ENCODE assay signal across 24 cellular contexts in the genomic region with DNA sequence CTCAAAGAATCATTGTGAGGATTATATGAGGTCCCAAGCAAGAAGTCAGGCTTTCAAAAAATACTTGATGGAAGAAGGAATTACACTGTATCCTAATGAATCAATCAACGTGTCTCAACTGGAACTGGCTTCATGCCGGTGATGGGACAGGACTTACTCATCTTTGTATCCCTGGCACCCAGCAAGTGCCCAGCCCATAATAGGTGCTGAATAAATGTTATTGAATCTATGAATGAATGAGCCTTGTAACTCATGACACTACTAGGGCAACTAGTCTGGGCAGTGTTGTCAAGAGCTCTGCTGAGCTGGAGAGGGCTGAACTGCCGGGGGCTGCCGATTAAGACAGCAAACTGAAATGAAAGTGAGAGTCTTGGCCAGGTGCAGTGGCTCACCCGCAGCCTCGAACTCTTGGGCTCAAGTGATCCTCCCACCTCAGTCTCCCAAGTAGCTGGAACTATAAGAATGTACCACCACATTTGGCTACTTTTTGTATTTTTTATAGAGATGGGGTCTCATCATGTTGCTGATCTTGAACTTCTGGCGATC.
A peak's percentile ranks its signal among the peaks of the same experiment; 100 is the strongest.
DNase-seq lines count a peak whose midpoint lies in the region; FAIRE-seq and TF ChIP-seq lines count a peak whose summit lies in the region.
"Had no signal": no experiment of that assay in that cellular context is flagged by ENCODE, and none has a peak within 500 bp of the region (broad histone marks: within the 10 kb centered on the region; RNA-seq: fewer than 3 reads in every experiment).

No MANE protein-coding gene starts in this region.

- peak overlapping the region; percentile 54 for H3K9ac ChIP-seq in mammary epithelial cell (ENCODE audit: insufficient read depth, low read length)
- H3K9ac ChIP-seq: KMS-11 had no signal

- intact Hi-C loops in mammary epithelial cell (cut with micrococcal nuclease), result loop anchor here (2.0 kb wide), 1 partner anchor 397 kb away; no protein-coding TSS in a partner anchor
- intact Hi-C loops in esophagus squamous epithelium (cut with DNase I), result no loop called here
- intact Hi-C loops in vagina (cut with DNase I), result no loop called here

- 24% methylated on average over 7 of the region's 7 CpGs for WGBS in mammary epithelial cell (ENCODE audit: low coverage, missing lambda C conversion rate)
- whole genome bisulfite sequencing in esophagus squamous epithelium, 2 donors, result 37 to 62% methylated on average over 7 of the region's 7 CpGs

- H3K4me1 ChIP-seq in mammary epithelial cell (ENCODE audit: insufficient read depth, low read length), result peaks cover 35% of the 10 kb centered on the region
- peaks cover 11 to 60% (median 22%) of the 10 kb centered on the region in 3 donors for H3K4me1 ChIP-seq in esophagus squamous epithelium
- peaks cover 22% of the 10 kb centered on the region for H3K4me1 ChIP-seq in vagina

- H3K79me2 ChIP-seq in mammary epithelial cell (ENCODE audit: insufficient read depth, low read length), result no peaks in the 10 kb centered on the region

- TF ChIP-seq CTCF in mammary epithelial cell (conservative IDR thresholded peaks at IDR 0.05 in 1 of 2, IDR thresholded peaks at IDR 0.05 in 1 of 2; ENCODE audit: extremely low read depth in 1 of 2, insufficient read depth in 1 of 2, low read depth in 1 of 2, low read length in 2 of 2) (no peak), esophagus squamous epithelium (IDR thresholded peaks at IDR 0.05) (no peak), vagina (IDR thresholded peaks at IDR 0.05) (no peak)

- H4K20me1 ChIP-seq in mammary epithelial cell (ENCODE audit: insufficient read depth, low read length), result no peaks in the 10 kb centered on the region

- in situ Hi-C loops in mammary epithelial cell (cut with MboI; ENCODE audit: low sequenced_read_pairs in 2 of 2), result loop anchor here (10.0 kb wide), 1 partner anchor 89 kb away; the partner anchor contains the start of gene KIF5B (in 2 of the 2)

- peak overlapping the region; percentile 94 for H3K27ac ChIP-seq in mammary epithelial cell (ENCODE audit: insufficient read depth, low read depth, low read length)
- H3K27ac ChIP-seq in esophagus squamous epithelium, result peak overlapping the region in 3 of 4 donors; percentile 28 to 52 (median 47)
- peak overlapping the region in 11 of 21 experiments; percentile 6 to 74 (median 58) for H3K27ac ChIP-seq in skin epidermis
- no peak overlapping the region for H3K27ac ChIP-seq in vagina
- H3K27ac ChIP-seq: KMS-11, PC-9 had no signal

- H2AFZ ChIP-seq in mammary epithelial cell (ENCODE audit: low read depth, low read length), result peak overlapping the region; percentile 17
- H2AFZ ChIP-seq: PC-9 had no signal

- H3K36me3 ChIP-seq in mammary epithelial cell (ENCODE audit: insufficient read depth, low read length) (no peaks in the 10 kb centered on the region), esophagus squamous epithelium (no peaks in the 10 kb centered on the region), vagina (no peaks in the 10 kb centered on the region)

- H3K4me2 ChIP-seq in mammary epithelial cell (ENCODE audit: insufficient read depth, low read depth, low read length), result peak overlapping the region; percentile 63
- H3K4me2 ChIP-seq: KMS-11, PC-9 had no signal

- CTCF ChIA-PET in mammary epithelial cell (lab: Charles Lee; ENCODE audit: low non-redundant PET), result no interaction called here

- H3K9me3 ChIP-seq in mammary epithelial cell (replicated peaks; ENCODE audit: insufficient read depth, low read length) (no peaks in the 10 kb centered on the region), esophagus squamous epithelium (no peaks in the 10 kb centered on the region), vagina (no peaks in the 10 kb centered on the region)
- H3K9me3 ChIP-seq: Caco-2 had no signal

- H3K27me3 ChIP-seq in mammary epithelial cell (ENCODE audit: insufficient read depth, low read length) (no peaks in the 10 kb centered on the region), esophagus squamous epithelium (no peaks in the 10 kb centered on the region), vagina (no peaks in the 10 kb centered on the region)

- no peak for TF ChIP-seq POLR2A in esophagus squamous epithelium (IDR thresholded peaks at IDR 0.05)
- TF ChIP-seq POLR2A in vagina (IDR thresholded peaks at IDR 0.05), result no peak
- no peak for TF ChIP-seq POLR2A in GM12891 (IDR thresholded peaks at IDR 0.05; ENCODE audit: low read depth, low read length)

- peak; percentile 29 for DNase-seq in RKO (ENCODE audit: low spot score)
- peak; percentile 98 for DNase-seq in mammary epithelial cell
- no peak for DNase-seq in esophagus squamous epithelium (lab: John Stamatoyannopoulos, UW)
- DNase-seq in vagina (ENCODE audit: extremely low spot score in 2 of 2), result no peak
- DNase-seq in GM12891 (ENCODE audit: insufficient read length, low spot score), result no peak
- DNase-seq in effector CD8-positive, alpha-beta T cell (lab: John Stamatoyannopoulos, UW), result no peak
- DNase-seq in DMS79 (lab: John Stamatoyannopoulos, UW), result no peak
- DNase-seq: C1 segment of cervical spinal cord; Caco-2; CD8-positive, alpha-beta T cell; GDM1; NCI-H1092 treated with DMSO at 0.1 percent for 48 hours; NCI-H1436; NCI-H187; NCI-H2107; NCI-H524; NCI-H748 treated with DMSO at 0.1 percent for 48 hours; PC-9; RPMI8226; SHP77 treated with DMSO at 0.1 percent for 48 hours had no signal

- H3K4me3 ChIP-seq in mammary epithelial cell (replicated peaks in 1 of 3; ENCODE audit: insufficient read depth in 1 of 3, low read depth in 2 of 3, low read length in 3 of 3), result no peak overlapping the region
- no peak overlapping the region for H3K4me3 ChIP-seq in esophagus squamous epithelium
- no peak overlapping the region for H3K4me3 ChIP-seq in skin epidermis
- H3K4me3 ChIP-seq in vagina, result no peak overlapping the region
- H3K4me3 ChIP-seq: GM12878, PC-9 had no signal

- no TSS peak for BruUV-seq in mammary epithelial cell (replicated peaks; lab: Mats Ljungman, UMichigan)

- no peak for FAIRE-seq in GM12891 (lab: Jason Lieb, UNC)
- FAIRE-seq: GM12878, H54 had no signal

- dilution Hi-C loops in mammary epithelial cell (cut with HindIII; ENCODE audit: low sequenced_read_pairs), result loop anchor here (10.0 kb wide), 1 partner anchor 129 kb away; no protein-coding TSS in a partner anchor

TF ChIP-seq in GM12891, 5 proteins besides CTCF, POLR2A, EP300 and RAD21:
- TF ChIP-seq POU2F2 (IDR thresholded peaks at IDR 0.05; ENCODE audit: low read depth, low read length) (no peak), TAF1 (IDR thresholded peaks at IDR 0.05; ENCODE audit: low read depth, low read length) (no peak), SPI1 (IDR thresholded peaks at IDR 0.05; ENCODE audit: low read depth, low read length) (no peak)

Comparison
In these comparisons a context has a peak if more than half of its experiments do, and no peak if none do; other contexts are left out.
1. DNase-seq: peak in RKO (single experiment) and mammary epithelial cell (single experiment); none in esophagus squamous epithelium (single experiment), vagina (0 of 2), GM12891 (single experiment), effector CD8-positive, alpha-beta T cell (single experiment) and DMS79 (single experiment).